Comparison of ENCODE assay signal across 1 cellular context in the genomic region with DNA sequence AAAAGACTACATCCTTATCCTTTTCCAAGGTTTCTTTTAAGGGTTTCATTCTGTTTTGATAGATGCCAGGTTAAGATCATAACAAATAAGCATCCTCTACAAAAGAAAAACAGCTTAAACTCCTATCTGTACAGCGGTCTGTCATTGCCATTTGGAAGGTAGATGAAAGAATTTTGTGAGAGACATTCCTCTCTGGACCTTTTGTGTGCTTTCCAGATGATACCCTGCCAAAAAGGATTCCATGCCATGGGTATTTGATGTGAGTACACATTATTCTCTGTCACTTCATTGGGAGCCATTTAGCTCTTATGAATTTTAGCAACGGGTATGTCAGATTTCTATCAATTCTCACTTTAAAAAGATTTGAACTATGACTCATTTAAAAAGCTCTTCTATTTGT.
TF ChIP-seq lines count a peak whose summit lies in the region.

No MANE protein-coding gene starts in this region.

TF ChIP-seq in SK-N-SH treated with all-trans-retinoic acid at 6 μM for 48 hours, 23 proteins besides CTCF, POLR2A, EP300 and RAD21 (continued from another document):
- TF ChIP-seq, protein P1, sequence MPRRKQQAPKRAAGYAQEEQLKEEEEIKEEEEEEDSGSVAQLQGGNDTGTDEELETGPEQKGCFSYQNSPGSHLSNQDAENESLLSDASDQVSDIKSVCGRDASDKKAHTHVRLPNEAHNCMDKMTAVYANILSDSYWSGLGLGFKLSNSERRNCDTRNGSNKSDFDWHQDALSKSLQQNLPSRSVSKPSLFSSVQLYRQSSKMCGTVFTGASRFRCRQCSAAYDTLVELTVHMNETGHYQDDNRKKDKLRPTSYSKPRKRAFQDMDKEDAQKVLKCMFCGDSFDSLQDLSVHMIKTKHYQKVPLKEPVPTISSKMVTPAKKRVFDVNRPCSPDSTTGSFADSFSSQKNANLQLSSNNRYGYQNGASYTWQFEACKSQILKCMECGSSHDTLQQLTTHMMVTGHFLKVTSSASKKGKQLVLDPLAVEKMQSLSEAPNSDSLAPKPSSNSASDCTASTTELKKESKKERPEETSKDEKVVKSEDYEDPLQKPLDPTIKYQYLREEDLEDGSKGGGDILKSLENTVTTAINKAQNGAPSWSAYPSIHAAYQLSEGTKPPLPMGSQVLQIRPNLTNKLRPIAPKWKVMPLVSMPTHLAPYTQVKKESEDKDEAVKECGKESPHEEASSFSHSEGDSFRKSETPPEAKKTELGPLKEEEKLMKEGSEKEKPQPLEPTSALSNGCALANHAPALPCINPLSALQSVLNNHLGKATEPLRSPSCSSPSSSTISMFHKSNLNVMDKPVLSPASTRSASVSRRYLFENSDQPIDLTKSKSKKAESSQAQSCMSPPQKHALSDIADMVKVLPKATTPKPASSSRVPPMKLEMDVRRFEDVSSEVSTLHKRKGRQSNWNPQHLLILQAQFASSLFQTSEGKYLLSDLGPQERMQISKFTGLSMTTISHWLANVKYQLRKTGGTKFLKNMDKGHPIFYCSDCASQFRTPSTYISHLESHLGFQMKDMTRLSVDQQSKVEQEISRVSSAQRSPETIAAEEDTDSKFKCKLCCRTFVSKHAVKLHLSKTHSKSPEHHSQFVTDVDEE (CRISPR knock-in tag; IDR thresholded peaks at IDR 0.05) = no peak
- TF ChIP-seq ZNF70 (CRISPR knock-in tag; IDR thresholded peaks at IDR 0.05) (no peak), TCF4 (CRISPR knock-in tag; IDR thresholded peaks at IDR 0.05; ENCODE audit: borderline replicate concordance) (no peak), CSDC2 (CRISPR knock-in tag; IDR thresholded peaks at IDR 0.05) (no peak)
- TF ChIP-seq, protein P2, sequence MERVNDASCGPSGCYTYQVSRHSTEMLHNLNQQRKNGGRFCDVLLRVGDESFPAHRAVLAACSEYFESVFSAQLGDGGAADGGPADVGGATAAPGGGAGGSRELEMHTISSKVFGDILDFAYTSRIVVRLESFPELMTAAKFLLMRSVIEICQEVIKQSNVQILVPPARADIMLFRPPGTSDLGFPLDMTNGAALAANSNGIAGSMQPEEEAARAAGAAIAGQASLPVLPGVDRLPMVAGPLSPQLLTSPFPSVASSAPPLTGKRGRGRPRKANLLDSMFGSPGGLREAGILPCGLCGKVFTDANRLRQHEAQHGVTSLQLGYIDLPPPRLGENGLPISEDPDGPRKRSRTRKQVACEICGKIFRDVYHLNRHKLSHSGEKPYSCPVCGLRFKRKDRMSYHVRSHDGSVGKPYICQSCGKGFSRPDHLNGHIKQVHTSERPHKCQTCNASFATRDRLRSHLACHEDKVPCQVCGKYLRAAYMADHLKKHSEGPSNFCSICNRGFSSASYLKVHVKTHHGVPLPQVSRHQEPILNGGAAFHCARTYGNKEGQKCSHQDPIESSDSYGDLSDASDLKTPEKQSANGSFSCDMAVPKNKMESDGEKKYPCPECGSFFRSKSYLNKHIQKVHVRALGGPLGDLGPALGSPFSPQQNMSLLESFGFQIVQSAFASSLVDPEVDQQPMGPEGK (CRISPR knock-in tag; IDR thresholded peaks at IDR 0.05; ENCODE audit: borderline replicate concordance) = no peak
- TF ChIP-seq, protein P3, sequence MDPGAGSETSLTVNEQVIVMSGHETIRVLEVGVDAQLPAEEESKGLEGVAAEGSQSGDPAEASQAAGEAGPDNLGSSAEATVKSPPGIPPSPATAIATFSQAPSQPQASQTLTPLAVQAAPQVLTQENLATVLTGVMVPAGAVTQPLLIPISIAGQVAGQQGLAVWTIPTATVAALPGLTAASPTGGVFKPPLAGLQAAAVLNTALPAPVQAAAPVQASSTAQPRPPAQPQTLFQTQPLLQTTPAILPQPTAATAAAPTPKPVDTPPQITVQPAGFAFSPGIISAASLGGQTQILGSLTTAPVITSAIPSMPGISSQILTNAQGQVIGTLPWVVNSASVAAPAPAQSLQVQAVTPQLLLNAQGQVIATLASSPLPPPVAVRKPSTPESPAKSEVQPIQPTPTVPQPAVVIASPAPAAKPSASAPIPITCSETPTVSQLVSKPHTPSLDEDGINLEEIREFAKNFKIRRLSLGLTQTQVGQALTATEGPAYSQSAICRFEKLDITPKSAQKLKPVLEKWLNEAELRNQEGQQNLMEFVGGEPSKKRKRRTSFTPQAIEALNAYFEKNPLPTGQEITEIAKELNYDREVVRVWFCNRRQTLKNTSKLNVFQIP (CRISPR knock-in tag; IDR thresholded peaks at IDR 0.05; ENCODE audit: borderline replicate concordance, low read depth) = no peak
